In the genomic region with DNA sequence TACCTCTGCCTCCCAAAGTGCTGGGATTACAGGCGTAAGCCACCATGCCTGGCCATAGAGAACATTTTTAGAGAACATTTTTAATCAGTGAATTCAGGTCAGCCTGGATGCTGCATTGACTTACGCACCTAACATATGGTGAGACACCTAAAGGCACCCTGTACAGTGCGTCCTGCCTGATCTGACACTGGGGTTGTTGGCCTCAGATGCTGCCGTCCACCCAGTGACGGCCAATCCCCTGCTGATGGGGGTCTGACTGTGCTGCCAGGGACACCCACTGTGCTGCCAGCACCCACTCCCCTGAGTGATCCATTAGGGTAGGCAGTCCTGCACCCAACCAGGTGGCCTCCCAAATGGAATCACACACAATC, we compare ENCODE assay signal across 32 cellular contexts. TPM values are rescaled to one million over a fixed set of nuclear protein-coding genes. Genes with fewer than 3 reads are reported as not detected.
"Had no signal": no experiment of that assay in that cellular context is flagged by ENCODE, and none has a peak within 500 bp of the region (broad histone marks: within the 10 kb centered on the region; RNA-seq: fewer than 3 reads in every experiment).

No MANE protein-coding gene starts in this region.

- H3K27ac Mint-ChIP-seq: activated B cell treated with CpG ODN at 0.5 μM for 24 hours; activated CD4-positive, alpha-beta memory T cell treated with anti-CD3 and anti-CD28 coated beads for 36 hours; activated CD8-positive, alpha-beta memory T cell treated with anti-CD3 and anti-CD28 coated beads, Interleukin-2, amount 10 ng/mL, durations not matched to agents 7 days and 5 days; activated CD8-positive, alpha-beta T cell treated with anti-CD3 and anti-CD28 coated beads, Interleukin-2, amount 10 ng/mL, durations not matched to agents 7 days and 5 days; activated naive CD4-positive, alpha-beta T cell treated with anti-CD3 and anti-CD28 coated beads, Interleukin-2, amount 10 ng/mL, durations not matched to agents 7 days and 5 days; activated naive CD4-positive, alpha-beta T cell treated with anti-CD3 and anti-CD28 coated beads, Interleukin-2, amount 50 U/mL, for 72 hours; activated naive CD8-positive, alpha-beta T cell treated with anti-CD3 and anti-CD28 coated beads, Interleukin-2, amount 10 ng/mL, durations not matched to agents 7 days and 5 days; activated T-cell treated with anti-CD3 and anti-CD28 coated beads, Interleukin-2, amount 50 U/mL, for 72 hours; dendritic cell treated with granulocyte-macrophage colony-stimulating factor and Interleukin-4, amounts not matched to agents 40 ng/mL and 50 ng/mL, for 4 days; endodermal cell; T-helper 17 cell; T-helper 2 cell treated with Interferon-gamma antibody and Interleukin-4, amounts not matched to agents 5 μg/mL and 100 μg/mL, for 36 hours had no signal

- FAIRE-seq: astrocyte, bronchial epithelial cell, frontal cortex had no signal

- H3K36me3 Mint-ChIP-seq: activated CD4-positive, alpha-beta memory T cell treated with anti-CD3 and anti-CD28 coated beads for 36 hours; activated CD8-positive, alpha-beta memory T cell treated with anti-CD3 and anti-CD28 coated beads, Interleukin-2, amount 10 ng/mL, durations not matched to agents 7 days and 5 days; activated naive CD4-positive, alpha-beta T cell treated with anti-CD3 and anti-CD28 coated beads, Interleukin-2, amount 10 ng/mL, durations not matched to agents 7 days and 5 days; activated naive CD4-positive, alpha-beta T cell treated with anti-CD3 and anti-CD28 coated beads, Interleukin-2, amount 50 U/mL, for 72 hours; activated naive CD8-positive, alpha-beta T cell treated with anti-CD3 and anti-CD28 coated beads, Interleukin-2, amount 10 ng/mL, durations not matched to agents 7 days and 5 days had no signal

- H3K9me3 Mint-ChIP-seq: activated B cell treated with CpG ODN at 0.5 μM for 24 hours; activated CD4-positive, alpha-beta memory T cell treated with anti-CD3 and anti-CD28 coated beads for 36 hours; activated naive CD4-positive, alpha-beta T cell treated with anti-CD3 and anti-CD28 coated beads, Interleukin-2, amount 10 ng/mL, durations not matched to agents 7 days and 5 days; activated naive CD4-positive, alpha-beta T cell treated with anti-CD3 and anti-CD28 coated beads, Interleukin-2, amount 50 U/mL, for 72 hours; activated naive CD8-positive, alpha-beta T cell treated with anti-CD3 and anti-CD28 coated beads, Interleukin-2, amount 10 ng/mL, durations not matched to agents 7 days and 5 days; activated T-cell treated with anti-CD3 and anti-CD28 coated beads, Interleukin-2, amount 50 U/mL, for 72 hours; central memory CD8-positive, alpha-beta T cell; dendritic cell treated with granulocyte-macrophage colony-stimulating factor and Interleukin-4, amounts not matched to agents 40 ng/mL and 50 ng/mL, for 4 days; endodermal cell; T-helper 2 cell treated with Interferon-gamma antibody and Interleukin-4, amounts not matched to agents 5 μg/mL and 100 μg/mL, for 36 hours had no signal

- H3K4me1 Mint-ChIP-seq: activated CD8-positive, alpha-beta memory T cell treated with anti-CD3 and anti-CD28 coated beads, Interleukin-2, amount 10 ng/mL, durations not matched to agents 7 days and 5 days; activated naive CD4-positive, alpha-beta T cell treated with anti-CD3 and anti-CD28 coated beads, Interleukin-2, amount 10 ng/mL, durations not matched to agents 7 days and 5 days; activated naive CD8-positive, alpha-beta T cell treated with anti-CD3 and anti-CD28 coated beads, Interleukin-2, amount 10 ng/mL, durations not matched to agents 7 days and 5 days; central memory CD8-positive, alpha-beta T cell had no signal

- H3K27ac ChIP-seq: brain microvascular endothelial cell, coronary artery, dorsolateral prefrontal cortex, WERI-Rb-1 had no signal

- ATAC-seq: activated CD4-positive, CD25-positive, alpha-beta regulatory T cell treated with anti-CD3 and anti-CD28 coated beads, Interleukin-2, amount 50 U/mL, for 24 hours; activated CD8-positive, alpha-beta memory T cell treated with anti-CD3 and anti-CD28 coated beads, Interleukin-2, amount 10 ng/mL, durations not matched to agents 7 days and 5 days; activated CD8-positive, alpha-beta T cell treated with anti-CD3 and anti-CD28 coated beads, Interleukin-2, amount 10 ng/mL, durations not matched to agents 7 days and 5 days; activated naive CD4-positive, alpha-beta T cell treated with anti-CD3 and anti-CD28 coated beads, Interleukin-2, amount 50 U/mL, for 72 hours; activated T-cell treated with anti-CD3 and anti-CD28 coated beads, Interleukin-2, amount 50 U/mL, for 72 hours; esophagus mucosa; T-helper 17 cell had no signal

- DNase-seq: activated B cell treated with CpG ODN at 0.5 μM for 24 hours; activated CD4-positive, alpha-beta memory T cell treated with anti-CD3 and anti-CD28 coated beads for 36 hours; activated CD4-positive, alpha-beta T cell treated with anti-CD3 and anti-CD28 coated beads for 48 hours; activated CD8-positive, alpha-beta memory T cell treated with anti-CD3 and anti-CD28 coated beads, Interleukin-2, amount 10 ng/mL, durations not matched to agents 7 days and 5 days; activated CD8-positive, alpha-beta memory T cell treated with anti-CD3 and anti-CD28 coated beads, Interleukin-2, amount 50 U/mL, for 4 hours; activated CD8-positive, alpha-beta T cell treated with anti-CD3 and anti-CD28 coated beads, Interleukin-2, amount 10 ng/mL, durations not matched to agents 7 days and 5 days; activated gamma-delta T cell; activated naive CD4-positive, alpha-beta T cell; activated naive CD4-positive, alpha-beta T cell treated with anti-CD3 and anti-CD28 coated beads, Interleukin-2, amount 10 ng/mL, durations not matched to agents 7 days and 5 days; activated naive CD8-positive, alpha-beta T cell treated with anti-CD3 and anti-CD28 coated beads, Interleukin-2, amount 10 ng/mL, durations not matched to agents 7 days and 5 days; activated T-cell treated with anti-CD3 and anti-CD28 coated beads, Interleukin-2, amount 50 U/mL, for 1 hour; activated T-cell treated with anti-CD3 and anti-CD28 coated beads, Interleukin-2, amount 50 U/mL, for 72 hours; brain microvascular endothelial cell; dorsolateral prefrontal cortex; effector memory CD4-positive, alpha-beta T cell; foreskin fibroblast; head of caudate nucleus; T-helper 1 cell; T-helper 17 cell; T1000; WERI-Rb-1 had no signal

- H3K27me3 ChIP-seq: dorsolateral prefrontal cortex had no signal

- H3K4me3 ChIP-seq: coronary artery, dorsolateral prefrontal cortex had no signal

- H3K4me3 Mint-ChIP-seq: activated B cell treated with CpG ODN at 0.5 μM for 24 hours; activated CD4-positive, alpha-beta memory T cell treated with anti-CD3 and anti-CD28 coated beads for 36 hours; activated CD8-positive, alpha-beta memory T cell treated with anti-CD3 and anti-CD28 coated beads, Interleukin-2, amount 10 ng/mL, durations not matched to agents 7 days and 5 days; activated CD8-positive, alpha-beta T cell treated with anti-CD3 and anti-CD28 coated beads, Interleukin-2, amount 10 ng/mL, durations not matched to agents 7 days and 5 days; activated naive CD4-positive, alpha-beta T cell treated with anti-CD3 and anti-CD28 coated beads, Interleukin-2, amount 10 ng/mL, durations not matched to agents 7 days and 5 days; activated naive CD8-positive, alpha-beta T cell treated with anti-CD3 and anti-CD28 coated beads, Interleukin-2, amount 10 ng/mL, durations not matched to agents 7 days and 5 days; activated T-cell treated with anti-CD3 and anti-CD28 coated beads, Interleukin-2, amount 50 U/mL, for 72 hours; central memory CD8-positive, alpha-beta T cell; dendritic cell treated with granulocyte-macrophage colony-stimulating factor and Interleukin-4, amounts not matched to agents 40 ng/mL and 50 ng/mL, for 4 days; endodermal cell; T-helper 17 cell; T-helper 2 cell treated with Interferon-gamma antibody and Interleukin-4, amounts not matched to agents 5 μg/mL and 100 μg/mL, for 36 hours had no signal

- H3K36me3 ChIP-seq: brain microvascular endothelial cell, WERI-Rb-1 had no signal

RNA-seq across cellular contexts. Expression of a gene that starts 38.5 kb away (rescaled TPM):
- total RNA-seq: activated CD8-positive, alpha-beta memory T cell treated with anti-CD3 and anti-CD28 coated beads, Interleukin-2, amount 10 ng/mL, durations not matched to agents 7 days and 5 days; activated CD8-positive, alpha-beta T cell treated with anti-CD3 and anti-CD28 coated beads, Interleukin-2, amount 10 ng/mL, durations not matched to agents 7 days and 5 days; activated naive CD8-positive, alpha-beta T cell treated with anti-CD3 and anti-CD28 coated beads, Interleukin-2, amount 10 ng/mL, durations not matched to agents 7 days and 5 days; T-helper 17 cell had no signal
